9 cellular contexts compared by ENCODE assay signal in the genomic region with DNA sequence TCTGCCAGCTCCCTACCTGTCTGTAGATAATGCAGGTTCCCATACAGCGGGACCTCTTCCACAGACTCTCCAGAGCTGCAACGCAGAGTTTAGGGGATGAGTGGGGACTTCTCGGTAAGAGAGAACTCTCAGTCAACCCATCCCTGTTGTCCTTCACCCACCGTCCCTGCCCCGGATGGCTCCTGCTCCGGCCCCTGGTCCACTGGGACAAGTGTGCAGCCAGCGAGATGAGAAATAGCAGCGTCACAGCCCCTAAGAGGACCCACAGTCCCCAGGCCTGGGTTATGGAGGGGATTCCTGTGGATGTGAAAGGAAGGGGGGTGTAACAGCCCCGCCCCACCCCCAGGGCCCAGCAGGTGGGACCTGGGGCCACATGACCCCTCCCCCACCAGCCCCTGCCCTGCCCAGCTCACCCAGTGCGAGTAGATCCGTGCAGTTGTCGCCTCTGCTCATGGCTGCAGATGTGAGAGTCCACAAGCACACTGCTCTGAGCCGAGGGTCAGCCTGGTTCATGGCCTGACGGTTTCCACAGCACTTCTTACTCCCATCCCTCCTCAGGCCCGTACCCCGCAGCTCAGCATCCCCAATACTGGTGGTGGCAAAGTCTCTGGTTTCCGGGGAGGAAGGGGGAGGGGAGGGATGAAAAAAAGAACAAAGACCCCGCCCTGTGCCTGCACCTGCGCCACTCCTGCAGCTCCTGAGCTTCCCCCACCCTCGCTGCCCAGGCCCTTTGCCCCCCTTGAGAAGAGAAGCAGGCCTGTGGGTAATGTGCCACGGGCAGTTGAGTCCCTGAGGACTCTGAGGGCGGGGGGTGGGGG. TPM values are rescaled to one million over a fixed set of nuclear protein-coding genes. Genes with fewer than 3 reads are reported as not detected.
A peak's percentile ranks its signal among the peaks of the same experiment; 100 is the strongest.
DNase-seq lines count a peak whose midpoint lies in the region; ATAC-seq and TF ChIP-seq lines count a peak whose summit lies in the region.
"Had no signal": no experiment of that assay in that cellular context is flagged by ENCODE, and none has a peak within 500 bp of the region (broad histone marks: within the 10 kb centered on the region; RNA-seq: fewer than 3 reads in every experiment).

A gene with protein sequence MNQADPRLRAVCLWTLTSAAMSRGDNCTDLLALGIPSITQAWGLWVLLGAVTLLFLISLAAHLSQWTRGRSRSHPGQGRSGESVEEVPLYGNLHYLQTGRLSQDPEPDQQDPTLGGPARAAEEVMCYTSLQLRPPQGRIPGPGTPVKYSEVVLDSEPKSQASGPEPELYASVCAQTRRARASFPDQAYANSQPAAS (minus strand): TSS at position 591 of the 818 bp plus-strand sequence. CDS start 78 bp downstream, at position 513.

- H3K4me3 Mint-ChIP-seq in activated T-cell treated with anti-CD3 and anti-CD28 coated beads, Interleukin-2, amount 50 U/mL, for 24 hours = peak within 1 kb of the TSS; percentile 85
- peak within 1 kb of the TSS; percentile 33; the same call in 1 of the 2 replicates for H3K4me3 Mint-ChIP-seq in WTC11

- H3K27me3 Mint-ChIP-seq in activated T-cell treated with anti-CD3 and anti-CD28 coated beads, Interleukin-2, amount 50 U/mL, for 24 hours = no peaks in the 10 kb centered on the region
- H3K27me3 Mint-ChIP-seq in WTC11 (ENCODE audit: low read depth) = peaks cover 13% of the 10 kb centered on the region

- peaks cover 69% of the 10 kb centered on the region for H3K4me1 Mint-ChIP-seq in activated T-cell treated with anti-CD3 and anti-CD28 coated beads, Interleukin-2, amount 50 U/mL, for 24 hours (ENCODE audit: low read depth)
- peaks cover 45% of the 10 kb centered on the region for H3K4me1 Mint-ChIP-seq in WTC11

- CTCF ChIA-PET in WTC11 (lab: Charles Lee) = interaction anchor here (0.8 to 2.6 kb wide), 8 partner anchors 8 to 185 kb away, joined by 3 to 10 read pairs (median 6); a partner anchor contains a TSS

- no peaks in the 10 kb centered on the region for H3K9me3 Mint-ChIP-seq in activated T-cell treated with anti-CD3 and anti-CD28 coated beads, Interleukin-2, amount 50 U/mL, for 24 hours
- no peaks in the 10 kb centered on the region for H3K9me3 Mint-ChIP-seq in WTC11

- POLR2A ChIA-PET in WTC11 (lab: Charles Lee) = no interaction called here

- H3K36me3 ChIP-seq in iPS-18a (ENCODE audit: control insufficient read depth, low read depth, low read length) (no peaks in the 10 kb centered on the region), thymus (ENCODE audit: control insufficient read depth, insufficient read depth) (no peaks in the 10 kb centered on the region)

- TF ChIP-seq CTCF in WTC11 (IDR thresholded peaks at IDR 0.05) = no peak

- peaks cover 4% of the 10 kb centered on the region for H3K27me3 ChIP-seq in iPS-18a (ENCODE audit: control insufficient read depth, insufficient read depth, low read length)
- H3K27me3 ChIP-seq in thymus (ENCODE audit: control insufficient read depth, insufficient read depth) = no peaks in the 10 kb centered on the region

- no peak within 1 kb of the TSS for H3K9ac ChIP-seq in iPS-18a (ENCODE audit: low read length)

- ATAC-seq in WTC11 (peak; percentile 7; the same call in 1 of the 2 replicates), HG02759 (IDR thresholded peaks at IDR 0.05; ENCODE audit: unreplicated experiment) (no peak), GM19467 (IDR thresholded peaks at IDR 0.05; ENCODE audit: unreplicated experiment) (no peak)

- DNase-seq in activated T-cell treated with anti-CD3 and anti-CD28 coated beads, Interleukin-2, amount 50 U/mL, for 24 hours = peak; percentile 67
- no peak for DNase-seq in activated T-cell treated with anti-CD3 and anti-CD28 coated beads for 4 hours
- peak; percentile 23 for DNase-seq in WTC11 (ENCODE audit: low spot score)
- no peak for DNase-seq in dermis blood vessel endothelial cell
- DNase-seq: NCI-H2171 had no signal

- no peak within 1 kb of the TSS for H3K27ac ChIP-seq in iPS-18a (ENCODE audit: low read length)
- peak within 1 kb of the TSS; percentile 98 for H3K27ac ChIP-seq in thymus (ENCODE audit: low read depth)

- 45% methylated on average over 22 of the region's 22 CpGs for WGBS in thymus

- peaks cover 19% of the 10 kb centered on the region for H3K4me1 ChIP-seq in iPS-18a (ENCODE audit: control insufficient read depth, low read depth, low read length)
- H3K4me1 ChIP-seq in thymus (ENCODE audit: control insufficient read depth, insufficient read depth, low read length) = peaks cover 45% of the 10 kb centered on the region

- peak within 1 kb of the TSS; percentile 31 for H3K4me3 ChIP-seq in iPS-18a (ENCODE audit: low read length)
- H3K4me3 ChIP-seq in thymus (ENCODE audit: low read length) = peak within 1 kb of the TSS; percentile 65

- H3K27ac Mint-ChIP-seq in activated T-cell treated with anti-CD3 and anti-CD28 coated beads, Interleukin-2, amount 50 U/mL, for 24 hours = peak within 1 kb of the TSS; percentile 94
- H3K27ac Mint-ChIP-seq in WTC11 = no peak within 1 kb of the TSS

- H3K36me3 Mint-ChIP-seq in activated T-cell treated with anti-CD3 and anti-CD28 coated beads, Interleukin-2, amount 50 U/mL, for 24 hours (ENCODE audit: low read depth) = peaks cover 11% of the 10 kb centered on the region
- no peaks in the 10 kb centered on the region for H3K36me3 Mint-ChIP-seq in WTC11

- H3K9me3 ChIP-seq in iPS-18a (ENCODE audit: control insufficient read depth, low read depth, low read length) (no peaks in the 10 kb centered on the region), thymus (ENCODE audit: control insufficient read depth) (no peaks in the 10 kb centered on the region)

TF ChIP-seq in WTC11, 78 proteins besides CTCF, POLR2A, EP300 and RAD21:
- TF ChIP-seq, protein P1, sequence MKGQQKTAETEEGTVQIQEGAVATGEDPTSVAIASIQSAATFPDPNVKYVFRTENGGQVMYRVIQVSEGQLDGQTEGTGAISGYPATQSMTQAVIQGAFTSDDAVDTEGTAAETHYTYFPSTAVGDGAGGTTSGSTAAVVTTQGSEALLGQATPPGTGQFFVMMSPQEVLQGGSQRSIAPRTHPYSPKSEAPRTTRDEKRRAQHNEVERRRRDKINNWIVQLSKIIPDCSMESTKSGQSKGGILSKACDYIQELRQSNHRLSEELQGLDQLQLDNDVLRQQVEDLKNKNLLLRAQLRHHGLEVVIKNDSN (CRISPR knock-in tag; IDR thresholded peaks at IDR 0.05) = 0 out of 2 replicates have a peak, but pooled peaks have one; percentile 12
- TF ChIP-seq, protein P2, sequence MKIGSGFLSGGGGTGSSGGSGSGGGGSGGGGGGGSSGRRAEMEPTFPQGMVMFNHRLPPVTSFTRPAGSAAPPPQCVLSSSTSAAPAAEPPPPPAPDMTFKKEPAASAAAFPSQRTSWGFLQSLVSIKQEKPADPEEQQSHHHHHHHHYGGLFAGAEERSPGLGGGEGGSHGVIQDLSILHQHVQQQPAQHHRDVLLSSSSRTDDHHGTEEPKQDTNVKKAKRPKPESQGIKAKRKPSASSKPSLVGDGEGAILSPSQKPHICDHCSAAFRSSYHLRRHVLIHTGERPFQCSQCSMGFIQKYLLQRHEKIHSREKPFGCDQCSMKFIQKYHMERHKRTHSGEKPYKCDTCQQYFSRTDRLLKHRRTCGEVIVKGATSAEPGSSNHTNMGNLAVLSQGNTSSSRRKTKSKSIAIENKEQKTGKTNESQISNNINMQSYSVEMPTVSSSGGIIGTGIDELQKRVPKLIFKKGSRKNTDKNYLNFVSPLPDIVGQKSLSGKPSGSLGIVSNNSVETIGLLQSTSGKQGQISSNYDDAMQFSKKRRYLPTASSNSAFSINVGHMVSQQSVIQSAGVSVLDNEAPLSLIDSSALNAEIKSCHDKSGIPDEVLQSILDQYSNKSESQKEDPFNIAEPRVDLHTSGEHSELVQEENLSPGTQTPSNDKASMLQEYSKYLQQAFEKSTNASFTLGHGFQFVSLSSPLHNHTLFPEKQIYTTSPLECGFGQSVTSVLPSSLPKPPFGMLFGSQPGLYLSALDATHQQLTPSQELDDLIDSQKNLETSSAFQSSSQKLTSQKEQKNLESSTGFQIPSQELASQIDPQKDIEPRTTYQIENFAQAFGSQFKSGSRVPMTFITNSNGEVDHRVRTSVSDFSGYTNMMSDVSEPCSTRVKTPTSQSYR (CRISPR knock-in tag; IDR thresholded peaks at IDR 0.05) = 0 out of 2 replicates have a peak, but pooled peaks have one; percentile 49
- TF ChIP-seq NR3C1 (CRISPR knock-in tag; conservative IDR thresholded peaks at IDR 0.05; ENCODE audit: low read depth) = no peak
- TF ChIP-seq, protein P3, sequence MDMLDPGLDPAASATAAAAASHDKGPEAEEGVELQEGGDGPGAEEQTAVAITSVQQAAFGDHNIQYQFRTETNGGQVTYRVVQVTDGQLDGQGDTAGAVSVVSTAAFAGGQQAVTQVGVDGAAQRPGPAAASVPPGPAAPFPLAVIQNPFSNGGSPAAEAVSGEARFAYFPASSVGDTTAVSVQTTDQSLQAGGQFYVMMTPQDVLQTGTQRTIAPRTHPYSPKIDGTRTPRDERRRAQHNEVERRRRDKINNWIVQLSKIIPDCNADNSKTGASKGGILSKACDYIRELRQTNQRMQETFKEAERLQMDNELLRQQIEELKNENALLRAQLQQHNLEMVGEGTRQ (CRISPR knock-in tag; IDR thresholded peaks at IDR 0.05) = 0 out of 2 replicates have a peak, but pooled peaks have one; percentile 31
- no peak for TF ChIP-seq TEAD4 (CRISPR knock-in tag; IDR thresholded peaks at IDR 0.05)
- 0 out of 2 replicates have a peak, but pooled peaks have one; percentile 10 for TF ChIP-seq NFYB (CRISPR knock-in tag; conservative IDR thresholded peaks at IDR 0.05; ENCODE audit: low read depth)
- TF ChIP-seq NFE2L1 (CRISPR knock-in tag; IDR thresholded peaks at IDR 0.05) = no peak
- TF ChIP-seq, protein P4, sequence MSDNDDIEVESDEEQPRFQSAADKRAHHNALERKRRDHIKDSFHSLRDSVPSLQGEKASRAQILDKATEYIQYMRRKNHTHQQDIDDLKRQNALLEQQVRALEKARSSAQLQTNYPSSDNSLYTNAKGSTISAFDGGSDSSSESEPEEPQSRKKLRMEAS (CRISPR knock-in tag; IDR thresholded peaks at IDR 0.05) = peak; percentile 36; the same call in 1 of the 2 replicates

RNA-seq across cellular contexts. Expression of the gene that starts here (rescaled TPM):
- 4.1 to 7.2 TPM (median 5.4 TPM) in 3 replicates for total RNA-seq in WTC11 (2021)
- 42.2 TPM for polyA plus RNA-seq in thymus
- total RNA-seq in dermis blood vessel endothelial cell = not detected in 2 replicates

Comparison
In these comparisons a context has a peak if more than half of its experiments do, and no peak if none do; other contexts are left out.
1. DNase-seq: peak in activated T-cell treated with anti-CD3 and anti-CD28 coated beads, Interleukin-2, amount 50 U/mL, for 24 hours (single experiment) and WTC11 (single experiment); none in activated T-cell treated with anti-CD3 and anti-CD28 coated beads for 4 hours (single experiment) and dermis blood vessel endothelial cell (single experiment).